ENCODE assay signal across 12 cellular contexts in the genomic region with DNA sequence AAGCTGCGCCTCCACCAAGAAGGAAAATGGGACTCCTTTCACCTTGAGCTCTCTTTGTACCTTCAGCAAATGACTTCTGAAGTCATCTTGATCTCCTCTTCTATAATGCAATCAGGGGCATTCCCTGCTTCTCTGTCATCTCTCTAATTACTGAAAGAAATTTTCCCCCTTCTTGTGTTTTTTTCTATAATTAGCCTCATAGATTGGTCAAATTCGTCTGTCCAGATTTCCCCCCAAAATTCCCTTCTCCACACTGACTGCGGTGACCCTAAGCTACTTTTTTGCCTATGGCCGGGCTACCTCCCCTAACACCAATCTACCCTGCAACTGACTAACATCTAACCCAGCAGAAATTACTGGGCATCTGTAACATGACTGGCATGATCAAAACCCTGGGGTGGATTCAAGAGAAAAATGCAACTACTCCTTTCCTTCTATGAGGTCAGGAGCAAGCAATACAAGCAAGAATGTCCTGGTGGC.
DNase-seq lines count a peak whose midpoint lies in the region; ATAC-seq and TF ChIP-seq lines count a peak whose summit lies in the region.
"Had no signal": no experiment of that assay in that cellular context is flagged by ENCODE, and none has a peak within 500 bp of the region (broad histone marks: within the 10 kb centered on the region; RNA-seq: fewer than 3 reads in every experiment).

No MANE protein-coding gene starts in this region.

- H3K4me3 ChIP-seq in stomach = no peak overlapping the region
- H3K4me3 ChIP-seq: body of pancreas had no signal

- no peaks in the 10 kb centered on the region for H3K27me3 Mint-ChIP-seq in T-helper 1 cell treated with Interleukin-12 subunit alpha and Interleukin-12 subunit beta and Interleukin-4 antibody, amounts not matched to agents 30 μg/mL and 1 μg/mL, for 36 hours (ENCODE audit: low read depth)
- no peaks in the 10 kb centered on the region for H3K27me3 Mint-ChIP-seq in T-helper 2 cell treated with Interferon-gamma antibody and Interleukin-4, amounts not matched to agents 5 μg/mL and 100 μg/mL, for 36 hours (ENCODE audit: low read depth)
- no peaks in the 10 kb centered on the region for H3K27me3 Mint-ChIP-seq in naive B cell

- ATAC-seq in GM18870 (IDR thresholded peaks at IDR 0.05; ENCODE audit: unreplicated experiment) (peak; percentile 34), naive B cell (ENCODE audit: low read depth in 2 of 2) (no peak), GM21515 (IDR thresholded peaks at IDR 0.05; ENCODE audit: unreplicated experiment) (no peak)
- ATAC-seq: body of pancreas, HCT116 had no signal

- TF ChIP-seq POLR2A in stomach (IDR thresholded peaks at IDR 0.05) = no peak

- DNase-seq in T-helper 1 cell (no peak), naive B cell (no peak), stomach (no peak), NCI-H1105 (lab: John Stamatoyannopoulos, UW) (no peak)
- no peak for DNase-seq in T-helper 2 cell treated with Interferon-gamma antibody and Interleukin-4, amounts not matched to agents 5 μg/mL and 100 μg/mL, for 36 hours (ENCODE audit: low spot score)
- DNase-seq: body of pancreas, DMS79, kidney had no signal

- no peaks in the 10 kb centered on the region for H3K9me3 ChIP-seq in stomach
- H3K9me3 ChIP-seq: body of pancreas had no signal

- H3K4me3 Mint-ChIP-seq in T-helper 1 cell treated with Interleukin-12 subunit alpha and Interleukin-12 subunit beta and Interleukin-4 antibody, amounts not matched to agents 30 μg/mL and 1 μg/mL, for 36 hours = no peak overlapping the region
- no peak overlapping the region for H3K4me3 Mint-ChIP-seq in T-helper 2 cell treated with Interferon-gamma antibody and Interleukin-4, amounts not matched to agents 5 μg/mL and 100 μg/mL, for 36 hours
- no peak overlapping the region for H3K4me3 Mint-ChIP-seq in naive B cell

- intact Hi-C loops in stomach (cut with DNase I; ENCODE audit: low total_unique reads) = no loop called here

- peaks cover 56% of the 10 kb centered on the region for H3K4me1 Mint-ChIP-seq in T-helper 1 cell treated with Interleukin-12 subunit alpha and Interleukin-12 subunit beta and Interleukin-4 antibody, amounts not matched to agents 30 μg/mL and 1 μg/mL, for 36 hours (ENCODE audit: low read depth)
- peaks cover 46% of the 10 kb centered on the region for H3K4me1 Mint-ChIP-seq in T-helper 2 cell treated with Interferon-gamma antibody and Interleukin-4, amounts not matched to agents 5 μg/mL and 100 μg/mL, for 36 hours (ENCODE audit: low read depth)
- H3K4me1 Mint-ChIP-seq in naive B cell = peaks cover 37 to 57% (median 50%) of the 10 kb centered on the region in 3 donors

- no peaks in the 10 kb centered on the region for H3K9me3 Mint-ChIP-seq in T-helper 1 cell treated with Interleukin-12 subunit alpha and Interleukin-12 subunit beta and Interleukin-4 antibody, amounts not matched to agents 30 μg/mL and 1 μg/mL, for 36 hours
- no peaks in the 10 kb centered on the region for H3K9me3 Mint-ChIP-seq in T-helper 2 cell treated with Interferon-gamma antibody and Interleukin-4, amounts not matched to agents 5 μg/mL and 100 μg/mL, for 36 hours
- no peaks in the 10 kb centered on the region for H3K9me3 Mint-ChIP-seq in naive B cell

- peaks cover 35% of the 10 kb centered on the region for H3K36me3 Mint-ChIP-seq in T-helper 1 cell treated with Interleukin-12 subunit alpha and Interleukin-12 subunit beta and Interleukin-4 antibody, amounts not matched to agents 30 μg/mL and 1 μg/mL, for 36 hours (ENCODE audit: low read depth)
- peaks cover 23% of the 10 kb centered on the region for H3K36me3 Mint-ChIP-seq in T-helper 2 cell treated with Interferon-gamma antibody and Interleukin-4, amounts not matched to agents 5 μg/mL and 100 μg/mL, for 36 hours (ENCODE audit: low read depth)
- peaks cover 0 to 4% of the 10 kb centered on the region in 2 donors for H3K36me3 Mint-ChIP-seq in naive B cell

- no peak overlapping the region for H3K27ac ChIP-seq in stomach
- H3K27ac ChIP-seq: body of pancreas had no signal

- 83 to 92% (median 86%) methylated on average over 4 of the region's 4 CpGs for WGBS in stomach, 5 donors

- no peak for TF ChIP-seq CTCF in stomach (IDR thresholded peaks at IDR 0.05)

- peak overlapping the region; percentile 32 for H3K27ac Mint-ChIP-seq in T-helper 1 cell treated with Interleukin-12 subunit alpha and Interleukin-12 subunit beta and Interleukin-4 antibody, amounts not matched to agents 30 μg/mL and 1 μg/mL, for 36 hours
- peak overlapping the region; percentile 2 for H3K27ac Mint-ChIP-seq in T-helper 2 cell treated with Interferon-gamma antibody and Interleukin-4, amounts not matched to agents 5 μg/mL and 100 μg/mL, for 36 hours
- H3K27ac Mint-ChIP-seq in naive B cell = peak overlapping the region in 5 of 6 donors; percentile 36 to 89 (median 85)

- H3K4me1 ChIP-seq in stomach = peaks cover 0 to 32% (median 14%) of the 10 kb centered on the region in 4 donors

- TF ChIP-seq EP300 in stomach (IDR thresholded peaks at IDR 0.05) = no peak

- no peaks in the 10 kb centered on the region for H3K27me3 ChIP-seq in stomach
- H3K27me3 ChIP-seq: body of pancreas had no signal

- no peaks in the 10 kb centered on the region for H3K36me3 ChIP-seq in stomach

Comparison
In these comparisons a context has a peak if more than half of its experiments do, and no peak if none do; other contexts are left out.
1. H3K27ac Mint-ChIP-seq: peak in every context shown above with its lines; median percentile 85 in naive B cell; 32 in T-helper 1 cell treated with Interleukin-12 subunit alpha and Interleukin-12 subunit beta and Interleukin-4 antibody, amounts not matched to agents 30 μg/mL and 1 μg/mL, for 36 hours; 2 in T-helper 2 cell treated with Interferon-gamma antibody and Interleukin-4, amounts not matched to agents 5 μg/mL and 100 μg/mL, for 36 hours.